Comparison of ENCODE assay signal across 8 cellular contexts in the genomic region with DNA sequence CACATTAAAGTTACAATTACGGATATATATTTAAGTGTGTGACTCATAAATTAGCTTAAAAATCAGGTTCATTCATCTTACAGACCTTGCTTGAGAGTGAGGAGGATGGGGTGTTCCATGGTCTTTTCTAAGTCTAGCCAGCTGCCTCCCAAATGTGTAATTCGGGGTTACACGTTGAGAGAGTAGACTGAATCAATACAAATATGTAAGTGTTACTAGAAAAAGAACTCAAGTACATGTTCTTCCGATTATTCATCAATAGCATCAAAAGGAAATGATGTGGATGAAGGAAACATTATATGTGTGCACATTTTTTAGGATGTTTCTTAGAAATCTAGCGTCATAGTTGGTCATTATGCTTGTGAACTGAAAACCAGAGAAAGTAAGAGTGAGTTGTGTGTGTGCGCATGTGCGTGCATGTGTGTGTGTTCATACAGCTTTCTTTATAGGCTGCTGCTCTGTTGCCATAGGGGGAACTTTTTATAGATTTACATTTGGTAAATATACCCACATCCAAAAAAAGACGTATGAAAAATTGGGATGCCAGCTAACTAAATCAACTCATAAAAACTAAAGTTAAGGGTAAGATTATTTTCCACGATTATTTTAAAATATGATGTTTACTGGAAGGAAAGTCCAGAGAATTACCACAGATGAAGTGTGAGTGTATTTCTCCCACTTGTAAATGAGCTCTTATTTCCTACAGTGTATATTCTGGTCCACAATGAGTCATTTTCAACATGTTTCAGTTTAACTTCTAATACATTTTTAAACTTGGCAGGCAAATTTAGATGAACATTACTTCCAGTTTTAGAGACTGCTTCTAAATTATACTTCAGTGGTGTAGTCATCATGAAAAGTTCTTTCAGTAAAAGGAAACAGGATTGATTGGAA.
A peak's percentile ranks its signal among the peaks of the same experiment; 100 is the strongest.
DNase-seq lines count a peak whose midpoint lies in the region; ATAC-seq and TF ChIP-seq lines count a peak whose summit lies in the region.

No MANE protein-coding gene starts in this region.

- DNase-seq in fibroblast of lung (ENCODE audit: low read depth in 2 of 2) (peak; percentile 57 to 62), aorta (no peak), HAP-1 (ENCODE audit: low spot score in 2 of 2) (no peak), left lobe of liver (ENCODE audit: low spot score) (no peak)

- H3K79me2 ChIP-seq in fibroblast of lung (ENCODE audit: control insufficient read depth, insufficient read depth, low read length): no peaks in the 10 kb centered on the region

- H3K27ac ChIP-seq in fibroblast of lung (ENCODE audit: insufficient read depth, low read length) (peak overlapping the region; percentile 36), aorta (ENCODE audit: low read depth in 1 of 2, low read length in 2 of 2) (peak overlapping the region in 1 of 2 donors; percentile 28)

- ATAC-seq in GM18498 (IDR thresholded peaks at IDR 0.05; ENCODE audit: unreplicated experiment): peak; percentile 88
- ATAC-seq in GM19467 (IDR thresholded peaks at IDR 0.05; ENCODE audit: unreplicated experiment): peak; percentile 77
- peak; percentile 89 for ATAC-seq in HG03159 (IDR thresholded peaks at IDR 0.05; ENCODE audit: unreplicated experiment)
- ATAC-seq in esophagus mucosa: no peak
- no peak for ATAC-seq in aorta (ENCODE audit: low FRiP score)
- ATAC-seq in left lobe of liver: no peak

- H3K9me3 ChIP-seq in fibroblast of lung (ENCODE audit: control insufficient read depth, insufficient read depth, low read depth, low read length) (no peaks in the 10 kb centered on the region), aorta (ENCODE audit: control insufficient read depth, low read length) (no peaks in the 10 kb centered on the region), HAP-1 (no peaks in the 10 kb centered on the region)

- in situ Hi-C loops in HAP-1 (cut with MboI; ENCODE audit: low sequenced_read_pairs): no loop called here

- TF ChIP-seq CTCF in fibroblast of lung (conservative IDR thresholded peaks at IDR 0.05 in 1 of 2, IDR thresholded peaks at IDR 0.05 in 1 of 2; ENCODE audit: low read depth in 1 of 2, low read length in 2 of 2): no peak

- WGBS in aorta, 2 donors: 58 to 61% methylated on average over 9 of the region's 9 CpGs

- no peak overlapping the region for H3K4me2 ChIP-seq in fibroblast of lung (ENCODE audit: extremely low read depth, insufficient read depth, low read length)

- no peaks in the 10 kb centered on the region for H4K20me1 ChIP-seq in fibroblast of lung (ENCODE audit: control insufficient read depth, extremely low read depth, insufficient read depth, low read length)

- H3K36me3 ChIP-seq in fibroblast of lung (ENCODE audit: control insufficient read depth, insufficient read depth, low read length) (no peaks in the 10 kb centered on the region), aorta (ENCODE audit: control insufficient read depth in 1 of 2, insufficient read depth in 2 of 2, low read length in 1 of 2) (no peaks in the 10 kb centered on the region), HAP-1 (replicated peaks) (no peaks in the 10 kb centered on the region)

- H3K27me3 ChIP-seq in fibroblast of lung (ENCODE audit: control insufficient read depth, insufficient read depth, low read length): no peaks in the 10 kb centered on the region
- H3K27me3 ChIP-seq in aorta (ENCODE audit: control insufficient read depth in 1 of 2, insufficient read depth in 2 of 2, low read length in 1 of 2): no peaks in the 10 kb centered on the region
- H3K27me3 ChIP-seq in HAP-1 (ENCODE audit: low read depth): no peaks in the 10 kb centered on the region

- no peak overlapping the region for H3K9ac ChIP-seq in fibroblast of lung (ENCODE audit: insufficient read depth, low read length)

- intact Hi-C loops in aorta (cut with DNase I): loop anchor here in 1 of 2 donors (10.0 kb wide), 1 partner anchor 50 kb away; no protein-coding TSS in a partner anchor

- no peaks in the 10 kb centered on the region for H3K4me1 ChIP-seq in fibroblast of lung (ENCODE audit: control insufficient read depth, extremely low read depth, insufficient read depth, low read length)
- H3K4me1 ChIP-seq in aorta (ENCODE audit: control insufficient read depth in 1 of 2, insufficient read depth in 2 of 2, low read length in 2 of 2): no peaks in the 10 kb centered on the region
- no peaks in the 10 kb centered on the region for H3K4me1 ChIP-seq in HAP-1

- H2AFZ ChIP-seq in fibroblast of lung (ENCODE audit: low read length): no peak overlapping the region

- H3K4me3 ChIP-seq in fibroblast of lung (replicated peaks in 1 of 4; ENCODE audit: control extremely low read depth in 1 of 4, insufficient read depth in 1 of 4, low read depth in 3 of 4, low read length in 4 of 4): no peak overlapping the region
- H3K4me3 ChIP-seq in aorta (ENCODE audit: low read length in 2 of 2): no peak overlapping the region
- no peak overlapping the region for H3K4me3 ChIP-seq in HAP-1

Comparison
In these comparisons a context has a peak if more than half of its experiments do, and no peak if none do; other contexts are left out.
1. ATAC-seq: peak in GM18498 (single experiment), GM19467 (single experiment) and HG03159 (single experiment); none in esophagus mucosa (single experiment), aorta (single experiment) and left lobe of liver (single experiment).
2. DNase-seq: peak in fibroblast of lung (2 of 2); none in aorta (0 of 2), HAP-1 (0 of 2) and left lobe of liver (single experiment).